Comparison of ENCODE assay signal across 1 cellular context in the genomic region with DNA sequence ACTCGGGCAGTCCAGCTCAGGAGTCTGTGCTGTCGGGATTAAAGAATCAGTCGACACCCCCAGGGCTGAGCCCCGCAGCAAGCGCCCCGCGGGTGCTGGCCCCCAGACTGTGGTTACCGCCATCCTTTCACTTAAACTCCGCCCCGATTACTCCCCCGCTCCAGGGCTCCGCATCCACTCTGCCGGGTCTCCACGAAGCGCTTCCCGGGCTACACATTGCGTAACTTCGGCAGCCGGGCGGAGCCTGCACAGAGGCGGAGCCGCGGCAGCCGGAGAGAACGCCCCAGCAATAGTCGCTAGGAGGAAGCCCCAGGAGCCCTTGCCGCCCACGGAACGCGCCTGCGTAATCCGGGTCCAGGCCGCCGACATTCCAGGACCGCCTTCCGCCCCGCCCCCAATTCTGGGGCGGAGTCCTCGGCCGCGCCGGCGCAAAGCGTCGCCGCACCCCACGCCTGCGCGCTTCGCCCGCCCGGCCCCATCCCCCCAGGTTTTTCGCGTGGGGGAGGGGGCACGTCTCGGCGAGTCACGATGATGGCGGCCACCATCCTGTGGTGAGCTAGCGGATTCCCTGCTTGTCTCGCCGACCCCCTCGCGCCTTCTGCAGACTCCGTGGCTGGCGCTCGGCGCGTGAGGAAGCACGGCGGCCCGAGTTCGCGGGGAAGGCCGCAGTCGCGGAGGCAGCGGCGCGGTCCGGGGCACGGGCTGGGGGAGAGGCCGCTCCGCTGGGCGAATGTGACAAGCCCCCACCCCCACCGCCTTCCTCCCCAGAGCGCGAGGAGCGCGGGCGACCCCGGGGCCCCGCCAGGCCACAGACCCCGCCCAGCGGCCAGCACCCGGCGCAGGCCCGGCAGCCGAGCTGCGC.
TF ChIP-seq lines count a peak whose summit lies in the region.

A gene (plus strand): TSS at position 521 of the 862 bp plus-strand sequence. CDS start 351 bp downstream, outside the sequence.

TF ChIP-seq in K562, 482 proteins besides CTCF, POLR2A, EP300 and RAD21 (continued from another document and continues in another):
- TF ChIP-seq, protein P1, sequence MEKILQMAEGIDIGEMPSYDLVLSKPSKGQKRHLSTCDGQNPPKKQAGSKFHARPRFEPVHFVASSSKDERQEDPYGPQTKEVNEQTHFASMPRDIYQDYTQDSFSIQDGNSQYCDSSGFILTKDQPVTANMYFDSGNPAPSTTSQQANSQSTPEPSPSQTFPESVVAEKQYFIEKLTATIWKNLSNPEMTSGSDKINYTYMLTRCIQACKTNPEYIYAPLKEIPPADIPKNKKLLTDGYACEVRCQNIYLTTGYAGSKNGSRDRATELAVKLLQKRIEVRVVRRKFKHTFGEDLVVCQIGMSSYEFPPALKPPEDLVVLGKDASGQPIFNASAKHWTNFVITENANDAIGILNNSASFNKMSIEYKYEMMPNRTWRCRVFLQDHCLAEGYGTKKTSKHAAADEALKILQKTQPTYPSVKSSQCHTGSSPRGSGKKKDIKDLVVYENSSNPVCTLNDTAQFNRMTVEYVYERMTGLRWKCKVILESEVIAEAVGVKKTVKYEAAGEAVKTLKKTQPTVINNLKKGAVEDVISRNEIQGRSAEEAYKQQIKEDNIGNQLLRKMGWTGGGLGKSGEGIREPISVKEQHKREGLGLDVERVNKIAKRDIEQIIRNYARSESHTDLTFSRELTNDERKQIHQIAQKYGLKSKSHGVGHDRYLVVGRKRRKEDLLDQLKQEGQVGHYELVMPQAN (IDR thresholded peaks at IDR 0.05; ENCODE audit: borderline replicate concordance), result no peak
- TF ChIP-seq, protein P2, sequence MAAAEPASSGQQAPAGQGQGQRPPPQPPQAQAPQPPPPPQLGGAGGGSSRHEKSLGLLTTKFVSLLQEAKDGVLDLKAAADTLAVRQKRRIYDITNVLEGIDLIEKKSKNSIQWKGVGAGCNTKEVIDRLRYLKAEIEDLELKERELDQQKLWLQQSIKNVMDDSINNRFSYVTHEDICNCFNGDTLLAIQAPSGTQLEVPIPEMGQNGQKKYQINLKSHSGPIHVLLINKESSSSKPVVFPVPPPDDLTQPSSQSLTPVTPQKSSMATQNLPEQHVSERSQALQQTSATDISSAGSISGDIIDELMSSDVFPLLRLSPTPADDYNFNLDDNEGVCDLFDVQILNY (CRISPR knock-in tag; IDR thresholded peaks at IDR 0.05), result peak; percentile 23; the same call in 1 of the 2 replicates
- no peak for TF ChIP-seq ZNF324 (CRISPR knock-in tag; IDR thresholded peaks at IDR 0.05)
- TF ChIP-seq KDM5B (IDR thresholded peaks at IDR 0.05; ENCODE audit: insufficient replicate concordance, low read depth, low read length), result peak; percentile 73
- TF ChIP-seq, protein P3, sequence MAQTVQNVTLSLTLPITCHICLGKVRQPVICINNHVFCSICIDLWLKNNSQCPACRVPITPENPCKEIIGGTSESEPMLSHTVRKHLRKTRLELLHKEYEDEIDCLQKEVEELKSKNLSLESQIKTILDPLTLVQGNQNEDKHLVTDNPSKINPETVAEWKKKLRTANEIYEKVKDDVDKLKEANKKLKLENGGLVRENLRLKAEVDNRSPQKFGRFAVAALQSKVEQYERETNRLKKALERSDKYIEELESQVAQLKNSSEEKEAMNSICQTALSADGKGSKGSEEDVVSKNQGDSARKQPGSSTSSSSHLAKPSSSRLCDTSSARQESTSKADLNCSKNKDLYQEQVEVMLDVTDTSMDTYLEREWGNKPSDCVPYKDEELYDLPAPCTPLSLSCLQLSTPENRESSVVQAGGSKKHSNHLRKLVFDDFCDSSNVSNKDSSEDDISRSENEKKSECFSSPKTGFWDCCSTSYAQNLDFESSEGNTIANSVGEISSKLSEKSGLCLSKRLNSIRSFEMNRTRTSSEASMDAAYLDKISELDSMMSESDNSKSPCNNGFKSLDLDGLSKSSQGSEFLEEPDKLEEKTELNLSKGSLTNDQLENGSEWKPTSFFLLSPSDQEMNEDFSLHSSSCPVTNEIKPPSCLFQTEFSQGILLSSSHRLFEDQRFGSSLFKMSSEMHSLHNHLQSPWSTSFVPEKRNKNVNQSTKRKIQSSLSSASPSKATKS (CRISPR knock-in tag; IDR thresholded peaks at IDR 0.05), result no peak
- TF ChIP-seq HLTF (IDR thresholded peaks at IDR 0.05), result no peak
- TF ChIP-seq, protein P4, sequence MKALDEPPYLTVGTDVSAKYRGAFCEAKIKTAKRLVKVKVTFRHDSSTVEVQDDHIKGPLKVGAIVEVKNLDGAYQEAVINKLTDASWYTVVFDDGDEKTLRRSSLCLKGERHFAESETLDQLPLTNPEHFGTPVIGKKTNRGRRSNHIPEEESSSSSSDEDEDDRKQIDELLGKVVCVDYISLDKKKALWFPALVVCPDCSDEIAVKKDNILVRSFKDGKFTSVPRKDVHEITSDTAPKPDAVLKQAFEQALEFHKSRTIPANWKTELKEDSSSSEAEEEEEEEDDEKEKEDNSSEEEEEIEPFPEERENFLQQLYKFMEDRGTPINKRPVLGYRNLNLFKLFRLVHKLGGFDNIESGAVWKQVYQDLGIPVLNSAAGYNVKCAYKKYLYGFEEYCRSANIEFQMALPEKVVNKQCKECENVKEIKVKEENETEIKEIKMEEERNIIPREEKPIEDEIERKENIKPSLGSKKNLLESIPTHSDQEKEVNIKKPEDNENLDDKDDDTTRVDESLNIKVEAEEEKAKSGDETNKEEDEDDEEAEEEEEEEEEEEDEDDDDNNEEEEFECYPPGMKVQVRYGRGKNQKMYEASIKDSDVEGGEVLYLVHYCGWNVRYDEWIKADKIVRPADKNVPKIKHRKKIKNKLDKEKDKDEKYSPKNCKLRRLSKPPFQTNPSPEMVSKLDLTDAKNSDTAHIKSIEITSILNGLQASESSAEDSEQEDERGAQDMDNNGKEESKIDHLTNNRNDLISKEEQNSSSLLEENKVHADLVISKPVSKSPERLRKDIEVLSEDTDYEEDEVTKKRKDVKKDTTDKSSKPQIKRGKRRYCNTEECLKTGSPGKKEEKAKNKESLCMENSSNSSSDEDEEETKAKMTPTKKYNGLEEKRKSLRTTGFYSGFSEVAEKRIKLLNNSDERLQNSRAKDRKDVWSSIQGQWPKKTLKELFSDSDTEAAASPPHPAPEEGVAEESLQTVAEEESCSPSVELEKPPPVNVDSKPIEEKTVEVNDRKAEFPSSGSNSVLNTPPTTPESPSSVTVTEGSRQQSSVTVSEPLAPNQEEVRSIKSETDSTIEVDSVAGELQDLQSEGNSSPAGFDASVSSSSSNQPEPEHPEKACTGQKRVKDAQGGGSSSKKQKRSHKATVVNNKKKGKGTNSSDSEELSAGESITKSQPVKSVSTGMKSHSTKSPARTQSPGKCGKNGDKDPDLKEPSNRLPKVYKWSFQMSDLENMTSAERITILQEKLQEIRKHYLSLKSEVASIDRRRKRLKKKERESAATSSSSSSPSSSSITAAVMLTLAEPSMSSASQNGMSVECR (CRISPR knock-in tag; IDR thresholded peaks at IDR 0.05), result peak; percentile 93
- TF ChIP-seq FOXJ2 (tag; IDR thresholded peaks at IDR 0.05), result 0 out of 2 replicates have a peak, but pooled peaks have one; percentile 66
- TF ChIP-seq SAFB (IDR thresholded peaks at IDR 0.05; ENCODE audit: borderline replicate concordance, low read depth, low read length), result peak; percentile 79; the same call in 1 of the 2 replicates
- no peak for TF ChIP-seq HMG20A (CRISPR knock-in tag; conservative IDR thresholded peaks at IDR 0.05)
- TF ChIP-seq DACH1 (IDR thresholded peaks at IDR 0.05; ENCODE audit: partially characterized antibody), result peak; percentile 58
- TF ChIP-seq NR2C1 (IDR thresholded peaks at IDR 0.05), result no peak
- no peak for TF ChIP-seq NR2C1 (tag; IDR thresholded peaks at IDR 0.05)
- no peak for TF ChIP-seq ZNF197 (CRISPR knock-in tag; IDR thresholded peaks at IDR 0.05; ENCODE audit: low read depth)
- TF ChIP-seq MEF2D (tag; conservative IDR thresholded peaks at IDR 0.05; ENCODE audit: low read depth), result no peak
- no peak for TF ChIP-seq ZNF644 (tag; IDR thresholded peaks at IDR 0.05; ENCODE audit: low read depth)
- TF ChIP-seq FOXK2 (conservative IDR thresholded peaks at IDR 0.05 in 1 of 2, IDR thresholded peaks at IDR 0.05 in 1 of 2; ENCODE audit: low read depth in 2 of 2), result no peak
- no peak for TF ChIP-seq HEY1 (CRISPR knock-in tag; IDR thresholded peaks at IDR 0.05; ENCODE audit: borderline replicate concordance)
- peak; percentile 82 for TF ChIP-seq POLR2H (tag; IDR thresholded peaks at IDR 0.05; ENCODE audit: low read depth)
- peak; percentile 39; the same call in 1 of the 2 replicates for TF ChIP-seq BHLHE40 (IDR thresholded peaks at IDR 0.05; ENCODE audit: low read length)
- TF ChIP-seq, protein P5, sequence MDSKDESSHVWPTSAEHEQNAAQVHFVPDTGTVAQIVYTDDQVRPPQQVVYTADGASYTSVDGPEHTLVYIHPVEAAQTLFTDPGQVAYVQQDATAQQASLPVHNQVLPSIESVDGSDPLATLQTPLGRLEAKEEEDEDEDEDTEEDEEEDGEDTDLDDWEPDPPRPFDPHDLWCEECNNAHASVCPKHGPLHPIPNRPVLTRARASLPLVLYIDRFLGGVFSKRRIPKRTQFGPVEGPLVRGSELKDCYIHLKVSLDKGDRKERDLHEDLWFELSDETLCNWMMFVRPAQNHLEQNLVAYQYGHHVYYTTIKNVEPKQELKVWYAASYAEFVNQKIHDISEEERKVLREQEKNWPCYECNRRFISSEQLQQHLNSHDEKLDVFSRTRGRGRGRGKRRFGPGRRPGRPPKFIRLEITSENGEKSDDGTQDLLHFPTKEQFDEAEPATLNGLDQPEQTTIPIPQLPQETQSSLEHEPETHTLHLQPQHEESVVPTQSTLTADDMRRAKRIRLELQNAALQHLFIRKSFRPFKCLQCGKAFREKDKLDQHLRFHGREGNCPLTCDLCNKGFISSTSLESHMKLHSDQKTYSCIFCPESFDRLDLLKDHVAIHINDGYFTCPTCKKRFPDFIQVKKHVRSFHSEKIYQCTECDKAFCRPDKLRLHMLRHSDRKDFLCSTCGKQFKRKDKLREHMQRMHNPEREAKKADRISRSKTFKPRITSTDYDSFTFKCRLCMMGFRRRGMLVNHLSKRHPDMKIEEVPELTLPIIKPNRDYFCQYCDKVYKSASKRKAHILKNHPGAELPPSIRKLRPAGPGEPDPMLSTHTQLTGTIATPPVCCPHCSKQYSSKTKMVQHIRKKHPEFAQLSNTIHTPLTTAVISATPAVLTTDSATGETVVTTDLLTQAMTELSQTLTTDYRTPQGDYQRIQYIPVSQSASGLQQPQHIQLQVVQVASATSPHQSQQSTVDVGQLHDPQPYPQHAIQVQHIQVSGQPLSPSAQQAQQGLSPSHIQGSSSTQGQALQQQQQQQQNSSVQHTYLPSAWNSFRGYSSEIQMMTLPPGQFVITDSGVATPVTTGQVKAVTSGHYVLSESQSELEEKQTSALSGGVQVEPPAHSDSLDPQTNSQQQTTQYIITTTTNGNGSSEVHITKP (IDR thresholded peaks at IDR 0.05; ENCODE audit: partially characterized antibody), result peak; percentile 68
- TF ChIP-seq, protein P6, sequence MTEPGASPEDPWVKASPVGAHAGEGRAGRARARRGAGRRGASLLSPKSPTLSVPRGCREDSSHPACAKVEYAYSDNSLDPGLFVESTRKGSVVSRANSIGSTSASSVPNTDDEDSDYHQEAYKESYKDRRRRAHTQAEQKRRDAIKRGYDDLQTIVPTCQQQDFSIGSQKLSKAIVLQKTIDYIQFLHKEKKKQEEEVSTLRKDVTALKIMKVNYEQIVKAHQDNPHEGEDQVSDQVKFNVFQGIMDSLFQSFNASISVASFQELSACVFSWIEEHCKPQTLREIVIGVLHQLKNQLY (CRISPR knock-in tag; conservative IDR thresholded peaks at IDR 0.05), result no peak
- peak; percentile 29 for TF ChIP-seq HCFC1 (IDR thresholded peaks at IDR 0.05; ENCODE audit: low read depth, low read length)
- TF ChIP-seq MCM2 (IDR thresholded peaks at IDR 0.05; ENCODE audit: low read depth), result no peak
- no peak for TF ChIP-seq COPS2 (conservative IDR thresholded peaks at IDR 0.05)
- no peak for TF ChIP-seq TOE1 (IDR thresholded peaks at IDR 0.05; ENCODE audit: borderline replicate concordance)
- no peak for TF ChIP-seq TOE1 (CRISPR knock-in tag; IDR thresholded peaks at IDR 0.05; ENCODE audit: borderline replicate concordance, low read depth)
- peak; percentile 93 for TF ChIP-seq HNRNPLL (IDR thresholded peaks at IDR 0.05; ENCODE audit: low read depth, low read length, poor library complexity, severe bottlenecking)
- TF ChIP-seq ADNP (tag; IDR thresholded peaks at IDR 0.05), result no peak
- no peak for TF ChIP-seq ZNF668 (CRISPR knock-in tag; IDR thresholded peaks at IDR 0.05)
- no peak for TF ChIP-seq FOXM1 (IDR thresholded peaks at IDR 0.05; ENCODE audit: low read depth)
- TF ChIP-seq FOXM1 (CRISPR knock-in tag; IDR thresholded peaks at IDR 0.05; ENCODE audit: low read depth), result no peak
- TF ChIP-seq SREBF2 (CRISPR knock-in tag; IDR thresholded peaks at IDR 0.05), result no peak
- TF ChIP-seq YY1 (IDR thresholded peaks at IDR 0.05; ENCODE audit: borderline replicate concordance in 1 of 3, control insufficient read depth in 1 of 3, extremely low read depth in 1 of 3, insufficient read depth in 3 of 3, insufficient read length in 1 of 3, insufficient replicate concordance in 2 of 3, low read depth in 1 of 3, low read length in 2 of 3), result peak; percentile 87 to 94 (median 92)
- no peak for TF ChIP-seq ZNF239 (CRISPR knock-in tag; IDR thresholded peaks at IDR 0.05)
- TF ChIP-seq, protein P7, sequence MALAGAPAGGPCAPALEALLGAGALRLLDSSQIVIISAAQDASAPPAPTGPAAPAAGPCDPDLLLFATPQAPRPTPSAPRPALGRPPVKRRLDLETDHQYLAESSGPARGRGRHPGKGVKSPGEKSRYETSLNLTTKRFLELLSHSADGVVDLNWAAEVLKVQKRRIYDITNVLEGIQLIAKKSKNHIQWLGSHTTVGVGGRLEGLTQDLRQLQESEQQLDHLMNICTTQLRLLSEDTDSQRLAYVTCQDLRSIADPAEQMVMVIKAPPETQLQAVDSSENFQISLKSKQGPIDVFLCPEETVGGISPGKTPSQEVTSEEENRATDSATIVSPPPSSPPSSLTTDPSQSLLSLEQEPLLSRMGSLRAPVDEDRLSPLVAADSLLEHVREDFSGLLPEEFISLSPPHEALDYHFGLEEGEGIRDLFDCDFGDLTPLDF (CRISPR knock-in tag; IDR thresholded peaks at IDR 0.05), result peak; percentile 58
- no peak for TF ChIP-seq BRF1 (IDR thresholded peaks at IDR 0.05; ENCODE audit: borderline replicate concordance, extremely low read depth, insufficient read length)
- no peak for TF ChIP-seq NFE2L1 (tag; IDR thresholded peaks at IDR 0.05; ENCODE audit: borderline replicate concordance, low read depth)
- peak; percentile 17 for TF ChIP-seq RBM25 (IDR thresholded peaks at IDR 0.05; ENCODE audit: low read depth, low read length, severe bottlenecking)
- TF ChIP-seq ZSCAN32 (CRISPR knock-in tag; IDR thresholded peaks at IDR 0.05), result peak; percentile 25; the same call in 1 of the 2 replicates
- TF ChIP-seq MCM5 (IDR thresholded peaks at IDR 0.05; ENCODE audit: low read depth), result no peak
- TF ChIP-seq NR3C1 (CRISPR knock-in tag; IDR thresholded peaks at IDR 0.05), result no peak
- TF ChIP-seq, protein P8, sequence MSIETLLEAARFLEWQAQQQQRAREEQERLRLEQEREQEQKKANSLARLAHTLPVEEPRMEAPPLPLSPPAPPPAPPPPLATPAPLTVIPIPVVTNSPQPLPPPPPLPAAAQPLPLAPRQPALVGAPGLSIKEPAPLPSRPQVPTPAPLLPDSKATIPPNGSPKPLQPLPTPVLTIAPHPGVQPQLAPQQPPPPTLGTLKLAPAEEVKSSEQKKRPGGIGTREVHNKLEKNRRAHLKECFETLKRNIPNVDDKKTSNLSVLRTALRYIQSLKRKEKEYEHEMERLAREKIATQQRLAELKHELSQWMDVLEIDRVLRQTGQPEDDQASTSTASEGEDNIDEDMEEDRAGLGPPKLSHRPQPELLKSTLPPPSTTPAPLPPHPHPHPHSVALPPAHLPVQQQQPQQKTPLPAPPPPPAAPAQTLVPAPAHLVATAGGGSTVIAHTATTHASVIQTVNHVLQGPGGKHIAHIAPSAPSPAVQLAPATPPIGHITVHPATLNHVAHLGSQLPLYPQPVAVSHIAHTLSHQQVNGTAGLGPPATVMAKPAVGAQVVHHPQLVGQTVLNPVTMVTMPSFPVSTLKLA (conservative IDR thresholded peaks at IDR 0.05), result peak; percentile 46 to 69
- no peak for TF ChIP-seq KLF10 (CRISPR knock-in tag; IDR thresholded peaks at IDR 0.05)
